In the genomic region with DNA sequence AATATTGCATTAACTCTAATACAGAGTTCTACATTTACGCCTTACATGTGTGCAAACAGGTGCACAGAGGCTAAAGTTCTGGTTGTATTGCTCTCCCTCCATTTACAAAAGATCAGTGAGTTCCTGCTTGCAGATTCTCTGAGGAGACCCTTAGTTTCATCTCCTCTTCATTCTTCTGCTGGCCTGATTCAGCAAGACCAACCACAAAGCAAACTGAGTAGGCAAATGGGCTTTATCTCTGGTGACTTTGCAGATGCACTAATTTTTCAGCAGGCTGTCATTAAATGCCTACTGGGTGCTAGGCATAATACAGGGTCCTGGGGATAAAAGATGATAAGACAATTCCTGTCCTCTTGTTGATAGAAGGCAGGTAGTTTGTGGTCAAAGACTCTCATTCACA, we compare ENCODE assay signal across 29 cellular contexts.
"Had no signal": no experiment of that assay in that cellular context is flagged by ENCODE, and none has a peak within 500 bp of the region (broad histone marks: within the 10 kb centered on the region; RNA-seq: fewer than 3 reads in every experiment).

No MANE protein-coding gene starts in this region.

- H3K4me1 ChIP-seq: adrenal gland, colonic mucosa had no signal

- DNase-seq: activated B cell treated with CpG ODN at 0.5 μM for 24 hours; activated CD4-positive, alpha-beta T cell treated with anti-CD3 and anti-CD28 coated beads for 48 hours; activated CD4-positive, alpha-beta T cell treated with anti-CD3 and anti-CD28 coated beads, Interleukin-2, amount 50 U/mL, for 1 hour; activated CD4-positive, alpha-beta T cell treated with anti-CD3 and anti-CD28 coated beads, Interleukin-2, amount 50 U/mL, for 48 hours; activated CD8-positive, alpha-beta memory T cell treated with anti-CD3 and anti-CD28 coated beads for 24 hours; activated CD8-positive, alpha-beta T cell treated with anti-CD3 and anti-CD28 coated beads for 36 hours; activated effector memory CD4-positive, alpha-beta T cell treated with Interleukin-2 at 50 U/mL for 16 hours; activated naive CD4-positive, alpha-beta T cell treated with anti-CD3 and anti-CD28 coated beads for 36 hours; activated naive CD8-positive, alpha-beta T cell treated with anti-CD3 and anti-CD28 coated beads for 36 hours; activated naive CD8-positive, alpha-beta T cell treated with anti-CD3 and anti-CD28 coated beads, Interleukin-2, amount 50 U/mL, for 24 hours; activated T-cell treated with anti-CD3 and anti-CD28 coated beads, Interleukin-2, amount 50 U/mL, for 4 hours; adrenal gland; amygdala; aorta; body of pancreas; caudate nucleus; colonic mucosa; effector CD8-positive, alpha-beta T cell; esophagus squamous epithelium; foreskin melanocyte; heart right ventricle; T-helper 17 cell; T1000; WERI-Rb-1 had no signal

- ATAC-seq: activated CD4-positive, CD25-positive, alpha-beta regulatory T cell treated with anti-CD3 and anti-CD28 coated beads, Interleukin-2, amount 50 U/mL, for 24 hours; activated CD8-positive, alpha-beta T cell treated with anti-CD3 and anti-CD28 coated beads for 36 hours; activated naive CD8-positive, alpha-beta T cell treated with anti-CD3 and anti-CD28 coated beads, Interleukin-2, amount 50 U/mL, for 24 hours; activated T-cell treated with anti-CD3 and anti-CD28 coated beads, Interleukin-2, amount 50 U/mL, for 4 hours; activated T-helper 17 cell treated with anti-CD3 and anti-CD28 coated beads, Interleukin-2, amount 50 U/mL, for 72 hours; body of pancreas; gastroesophageal sphincter; heart right ventricle; T-helper 17 cell had no signal

- FAIRE-seq: endometrium had no signal

- H3K27ac ChIP-seq: adrenal gland, body of pancreas, colonic mucosa, epithelial cell of prostate, esophagus squamous epithelium, gastroesophageal sphincter, heart right ventricle, WERI-Rb-1 had no signal

- H3K36me3 ChIP-seq: adrenal gland, colonic mucosa, esophagus squamous epithelium, gastroesophageal sphincter, heart right ventricle, WERI-Rb-1 had no signal

- H3K9me3 ChIP-seq: adrenal gland, body of pancreas, colonic mucosa, esophagus squamous epithelium, gastroesophageal sphincter, heart right ventricle had no signal

- H3K4me3 ChIP-seq: adrenal gland, body of pancreas, colonic mucosa, esophagus squamous epithelium, gastroesophageal sphincter, heart right ventricle had no signal
